Comparison of ENCODE assay signal across 21 cellular contexts in the genomic region with DNA sequence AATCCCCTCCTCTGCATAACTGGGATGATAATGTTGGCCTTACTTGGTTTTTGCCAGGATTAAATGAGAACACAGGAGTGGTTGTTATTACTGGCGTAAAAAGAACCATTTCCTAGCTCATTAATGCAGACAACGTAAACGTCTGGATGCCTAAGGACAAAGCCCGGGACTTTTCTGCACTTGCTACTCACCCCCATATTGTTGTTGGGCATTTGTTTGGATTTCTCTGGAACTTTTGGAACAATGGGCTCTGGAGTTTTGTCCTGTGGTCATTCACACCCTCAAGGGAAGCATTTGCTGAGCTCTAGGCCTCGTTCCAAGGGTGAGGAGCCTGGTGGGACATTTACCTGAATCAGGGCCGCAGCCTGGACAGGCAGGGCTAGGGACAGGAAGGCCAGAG.
DNase-seq lines count a peak whose midpoint lies in the region; ATAC-seq and TF ChIP-seq lines count a peak whose summit lies in the region.
"Had no signal": no experiment of that assay in that cellular context is flagged by ENCODE, and none has a peak within 500 bp of the region (broad histone marks: within the 10 kb centered on the region; RNA-seq: fewer than 3 reads in every experiment).

No MANE protein-coding gene starts in this region.

- H3K36me3 ChIP-seq in heart right ventricle (no peaks in the 10 kb centered on the region), right atrium auricular region (no peaks in the 10 kb centered on the region), psoas muscle (ENCODE audit: insufficient read depth in 1 of 2, low read depth in 1 of 2) (no peaks in the 10 kb centered on the region), uterus (no peaks in the 10 kb centered on the region)

- no peak for TF ChIP-seq POLR2A in uterus (IDR thresholded peaks at IDR 0.05)

- DNase-seq in heart right ventricle (no peak), Right ventricle myocardium inferior (ENCODE audit: missing footprints) (no peak), right atrium auricular region (ENCODE audit: low spot score) (no peak), psoas muscle (no peak), uterus (no peak), KBM-7 (no peak), NCI-H1092 (lab: John Stamatoyannopoulos, UW) (no peak)
- DNase-seq: activated CD4-positive, alpha-beta memory T cell treated with anti-CD3 and anti-CD28 coated beads, Interleukin-2, amount 10 ng/mL, durations not matched to agents 7 days and 5 days; activated naive CD4-positive, alpha-beta T cell treated with anti-CD3 and anti-CD28 coated beads for 36 hours; activated T-cell treated with anti-CD3 and anti-CD28 coated beads, Interleukin-2, amount 50 U/mL, for 1 hour; aorta; endodermal cell; mesendoderm; naive thymus-derived CD4-positive, alpha-beta T cell; NCI-H1436 treated with DMSO at 0.1 percent for 48 hours; NCI-H526; T1000 had no signal

- in situ Hi-C loops in KBM-7 (cut with MboI; ENCODE audit: low pct_unique_long_range_greater_than_20kb, low sequenced_read_pairs), result no loop called here

- H3K4me3 ChIP-seq in heart right ventricle (no peak overlapping the region), right atrium auricular region (no peak overlapping the region), psoas muscle (no peak overlapping the region), uterus (no peak overlapping the region)
- H3K4me3 ChIP-seq: skin epidermis had no signal

- peaks cover 39 to 100% (median 99%) of the 10 kb centered on the region in 9 donors for H3K4me1 ChIP-seq in heart right ventricle
- H3K4me1 ChIP-seq in right atrium auricular region, result peaks cover 5 to 96% of the 10 kb centered on the region in 2 donors
- H3K4me1 ChIP-seq in psoas muscle, result peaks cover 41% of the 10 kb centered on the region
- peaks cover 9 to 10% of the 10 kb centered on the region in 2 donors for H3K4me1 ChIP-seq in uterus
- H3K4me1 ChIP-seq: parathyroid adenoma had no signal

- 62 to 70% methylated on average over 6 of the region's 6 CpGs for WGBS in heart right ventricle, 2 donors
- WGBS in psoas muscle, 3 donors, result 75 to 88% (median 79%) methylated on average over 6 of the region's 6 CpGs

- no peak for TF ChIP-seq CTCF in heart right ventricle (IDR thresholded peaks at IDR 0.05)
- no peak for TF ChIP-seq CTCF in right atrium auricular region (IDR thresholded peaks at IDR 0.05)
- no peak for TF ChIP-seq CTCF in psoas muscle (IDR thresholded peaks at IDR 0.05)
- TF ChIP-seq CTCF in uterus (IDR thresholded peaks at IDR 0.05), result no peak

- peak overlapping the region in 9 of 10 donors; percentile 28 to 95 (median 69) for H3K27ac ChIP-seq in heart right ventricle
- peak overlapping the region; percentile 40 to 57 for H3K27ac ChIP-seq in right atrium auricular region
- H3K27ac ChIP-seq in psoas muscle, result peak overlapping the region; percentile 46
- H3K27ac ChIP-seq in uterus, result peak overlapping the region; percentile 86 to 92
- H3K27ac ChIP-seq: parathyroid adenoma, RWPE1 had no signal

- no peaks in the 10 kb centered on the region for H3K9me3 ChIP-seq in heart right ventricle
- H3K9me3 ChIP-seq in right atrium auricular region, result no peaks in the 10 kb centered on the region
- H3K9me3 ChIP-seq in psoas muscle, result no peaks in the 10 kb centered on the region
- no peaks in the 10 kb centered on the region for H3K9me3 ChIP-seq in uterus

- ATAC-seq in heart right ventricle, result peak in 1 of 8 donors; percentile 4
- no peak for ATAC-seq in Right ventricle myocardium inferior
- ATAC-seq in psoas muscle, result no peak
- no peak for ATAC-seq in HG03175 (IDR thresholded peaks at IDR 0.05; ENCODE audit: unreplicated experiment)
- ATAC-seq: naive thymus-derived CD4-positive, alpha-beta T cell had no signal

- intact Hi-C loops in heart right ventricle (cut with DNase I), result loop anchor here in 5 of 10 donors (5.0 kb wide), 6 partner anchors 37 to 128 kb away; a partner anchor contains a TSS
- intact Hi-C loops in Right ventricle myocardium inferior (cut with DNase I), result loop anchor here (5.0 kb wide), 1 partner anchor 123 kb away; no protein-coding TSS in a partner anchor
- intact Hi-C loops in psoas muscle (cut with DNase I), result no loop called here
- intact Hi-C loops in uterus (cut with DNase I; ENCODE audit: low total_unique reads), result no loop called here

- H3K27me3 ChIP-seq in heart right ventricle (no peaks in the 10 kb centered on the region), right atrium auricular region (no peaks in the 10 kb centered on the region), psoas muscle (ENCODE audit: insufficient read depth in 3 of 3, low read length in 2 of 3) (no peaks in the 10 kb centered on the region), uterus (no peaks in the 10 kb centered on the region)
